11 cellular contexts compared by ENCODE assay signal in genomic region chr14:95500772-95501401, GRCh38. TPM values are rescaled to one million over a fixed set of nuclear protein-coding genes. Genes with fewer than 3 reads are reported as not detected.
DNase-seq lines count a peak whose midpoint lies in the region; ATAC-seq and TF ChIP-seq lines count a peak whose summit lies in the region.
"Had no signal": no experiment of that assay in that cellular context is flagged by ENCODE, and none has a peak within 500 bp of the region (broad histone marks: within the 10 kb centered on the region; RNA-seq: fewer than 3 reads in every experiment).

No MANE protein-coding gene starts in this region.

- H3K27me3 Mint-ChIP-seq in memory B cell, result no peaks in the 10 kb centered on the region

- H3K36me3 ChIP-seq in breast epithelium (no peaks in the 10 kb centered on the region), prostate gland (no peaks in the 10 kb centered on the region)

- peaks cover 18% of the 10 kb centered on the region for H3K36me3 Mint-ChIP-seq in memory B cell

- intact Hi-C loops in breast epithelium (cut with DNase I; ENCODE audit: low total_unique reads) (no loop called here), prostate gland (cut with DNase I) (no loop called here)

- H3K27ac Mint-ChIP-seq in memory B cell, result peak overlapping the region; percentile 54

- no peaks in the 10 kb centered on the region for H3K9me3 ChIP-seq in breast epithelium
- no peaks in the 10 kb centered on the region for H3K9me3 ChIP-seq in prostate gland

- DNase-seq in HCEC 1CT, result peak; percentile 83
- no peak for DNase-seq in breast epithelium (ENCODE audit: low spot score in 2 of 2)
- DNase-seq in memory B cell (ENCODE audit: low spot score in 2 of 2), result no peak
- no peak for DNase-seq in prostate gland (ENCODE audit: low spot score)
- no peak for DNase-seq in omental fat pad (ENCODE audit: low spot score)
- no peak for DNase-seq in activated effector memory CD4-positive, alpha-beta T cell treated with Interleukin-2 at 50 U/mL for 16 hours
- DNase-seq: activated CD8-positive, alpha-beta memory T cell treated with anti-CD3 and anti-CD28 coated beads, Interleukin-2, amount 50 U/mL, for 48 hours; DND-41; NCI-H187 treated with DMSO at 0.1 percent for 48 hours had no signal

- peaks cover 6 to 7% of the 10 kb centered on the region in 2 donors for H3K4me1 ChIP-seq in breast epithelium
- H3K4me1 ChIP-seq in prostate gland (replicated peaks), result peaks cover under 1% of the 10 kb centered on the region

- TF ChIP-seq POLR2A in breast epithelium (IDR thresholded peaks at IDR 0.05), result no peak
- TF ChIP-seq POLR2A in prostate gland (IDR thresholded peaks at IDR 0.05), result no peak

- TF ChIP-seq CTCF in 22Rv1 (IDR thresholded peaks at IDR 0.05) (no peak), breast epithelium (IDR thresholded peaks at IDR 0.05) (no peak), prostate gland (IDR thresholded peaks at IDR 0.05) (no peak), omental fat pad (IDR thresholded peaks at IDR 0.05) (no peak)

- WGBS in prostate gland, result 75% methylated on average over 14 of the region's 14 CpGs

- H3K27me3 ChIP-seq in breast epithelium (no peaks in the 10 kb centered on the region), prostate gland (replicated peaks; ENCODE audit: insufficient read depth) (no peaks in the 10 kb centered on the region)

- H3K9me3 Mint-ChIP-seq in memory B cell, result no peaks in the 10 kb centered on the region

- peak overlapping the region; percentile 54 for H3K4me3 Mint-ChIP-seq in memory B cell

- H3K27ac ChIP-seq in 22Rv1 (peak overlapping the region; percentile 45), breast epithelium (peak overlapping the region; percentile 54 to 75), prostate gland (no peak overlapping the region)

- H3K4me3 ChIP-seq in breast epithelium (no peak overlapping the region), prostate gland (no peak overlapping the region)

- H3K4me1 Mint-ChIP-seq in memory B cell, result peaks cover 69% of the 10 kb centered on the region

- no peak for ATAC-seq in memory B cell (ENCODE audit: low read depth)
- no peak for ATAC-seq in omental fat pad (ENCODE audit: low FRiP score)
- no peak for ATAC-seq in GM19035 (IDR thresholded peaks at IDR 0.05; ENCODE audit: unreplicated experiment)

RNA-seq across cellular contexts. Expression of gene SYNE3, which starts 15.6 kb away (rescaled TPM):
- 100 to 1,000 TPM in 1 of 3 donors, 10 to 100 TPM in 2; 13.5 to 112 (median 22.0) TPM for total RNA-seq in breast epithelium
- total RNA-seq in prostate gland, result 10 to 100 TPM in 1 of 2 donors, 1 to 10 TPM in 1; 3.4 to 29.5 TPM
- 100 to 1,000 TPM in 1 of 4 donors, 10 to 100 TPM in 3; 46.9 to 109 (median 88.6) TPM for total RNA-seq in omental fat pad

RNA-seq across cellular contexts. Expression of gene GLRX5, which starts 34.0 kb away (rescaled TPM):
- total RNA-seq in breast epithelium (10 to 100 TPM; 29.1 to 36.1 (median 33.6) TPM), prostate gland (10 to 100 TPM; 56.2 to 93.0 TPM), omental fat pad (10 to 100 TPM; 25.5 to 36.8 (median 27.2) TPM)

Comparison
In these comparisons a context has a peak if more than half of its experiments do, and no peak if none do; other contexts are left out.
1. H3K27ac ChIP-seq: peak in 22Rv1 (single experiment) and breast epithelium (2 of 2); none in prostate gland (0 of 2).